ENCODE assay signal across 13 cellular contexts in genomic region chr3:58581328-58582091, GRCh38. TPM values are rescaled to one million over a fixed set of nuclear protein-coding genes. Genes with fewer than 3 reads are reported as not detected.
DNase-seq lines count a peak whose midpoint lies in the region; ATAC-seq and TF ChIP-seq lines count a peak whose summit lies in the region.
"Had no signal": no experiment of that assay in that cellular context is flagged by ENCODE, and none has a peak within 500 bp of the region (broad histone marks: within the 10 kb centered on the region; RNA-seq: fewer than 3 reads in every experiment).

No MANE protein-coding gene starts in this region.

- H3K27ac Mint-ChIP-seq in activated CD4-positive, alpha-beta T cell treated with anti-CD3 and anti-CD28 coated beads for 36 hours = no peak overlapping the region

- no peaks in the 10 kb centered on the region for H3K9me3 ChIP-seq in HUES64 (ENCODE audit: insufficient read depth, low read depth, low read length)
- no peaks in the 10 kb centered on the region for H3K9me3 ChIP-seq in adrenal gland (replicated peaks in 1 of 3)
- H3K9me3 ChIP-seq: Peyer's patch, upper lobe of left lung had no signal

- H3K4me3 ChIP-seq in HUES64 (ENCODE audit: low read length) (no peak overlapping the region), adrenal gland (no peak overlapping the region)
- H3K4me3 ChIP-seq: Peyer's patch, upper lobe of left lung had no signal

- H3K27me3 ChIP-seq in HUES64 (ENCODE audit: insufficient read depth, low read length) = peaks cover 30% of the 10 kb centered on the region
- H3K27me3 ChIP-seq in adrenal gland = peaks cover 8% of the 10 kb centered on the region

- H3K36me3 ChIP-seq in HUES64 (ENCODE audit: insufficient read depth, low read length) (no peaks in the 10 kb centered on the region), adrenal gland (replicated peaks in 1 of 2) (no peaks in the 10 kb centered on the region)
- H3K36me3 ChIP-seq: Peyer's patch, upper lobe of left lung had no signal

- H3K27ac ChIP-seq in HUES64 (ENCODE audit: low read depth, low read length) (peak overlapping the region; percentile 60), adrenal gland (no peak overlapping the region)
- H3K27ac ChIP-seq: Peyer's patch had no signal

- H3K36me3 Mint-ChIP-seq in activated CD4-positive, alpha-beta T cell treated with anti-CD3 and anti-CD28 coated beads for 36 hours (ENCODE audit: low read depth) = no peaks in the 10 kb centered on the region

- TF ChIP-seq CTCF in adrenal gland (IDR thresholded peaks at IDR 0.05) = no peak

- H3K4me3 Mint-ChIP-seq in activated CD4-positive, alpha-beta T cell treated with anti-CD3 and anti-CD28 coated beads for 36 hours = no peak overlapping the region

- no peak overlapping the region for H3K9ac ChIP-seq in HUES64 (ENCODE audit: low read depth, low read length)

- H3K4me1 ChIP-seq in HUES64 (ENCODE audit: insufficient read depth, low read length) (peaks cover 34% of the 10 kb centered on the region), adrenal gland (replicated peaks in 1 of 2) (peaks cover 0 to 18% of the 10 kb centered on the region in 2 donors)

- H3K4me1 Mint-ChIP-seq in activated CD4-positive, alpha-beta T cell treated with anti-CD3 and anti-CD28 coated beads for 36 hours = peaks cover 18% of the 10 kb centered on the region

- POLR2A ChIA-PET in activated CD4-positive, alpha-beta T cell treated with anti-CD3 and anti-CD28 coated beads for 36 hours (lab: Charles Lee) = no interaction called here

- no peak for TF ChIP-seq POLR2A in adrenal gland (IDR thresholded peaks at IDR 0.05)

- no peak for ATAC-seq in activated CD4-positive, alpha-beta T cell treated with anti-CD3 and anti-CD28 coated beads for 36 hours
- no peak for ATAC-seq in GM21529 (IDR thresholded peaks at IDR 0.05; ENCODE audit: unreplicated experiment)
- ATAC-seq in GM21447 (IDR thresholded peaks at IDR 0.05; ENCODE audit: unreplicated experiment) = no peak

- no peaks in the 10 kb centered on the region for H3K9me3 Mint-ChIP-seq in activated CD4-positive, alpha-beta T cell treated with anti-CD3 and anti-CD28 coated beads for 36 hours (ENCODE audit: low read depth)

- H3K27me3 Mint-ChIP-seq in activated CD4-positive, alpha-beta T cell treated with anti-CD3 and anti-CD28 coated beads for 36 hours = peaks cover 35% of the 10 kb centered on the region

- CTCF ChIA-PET in activated CD4-positive, alpha-beta T cell treated with anti-CD3 and anti-CD28 coated beads for 36 hours (lab: Charles Lee) = interaction anchor here (0.6 to 1.6 kb wide), 5 partner anchors 10 to 1012 kb away, joined by 3 to 7 read pairs (median 4); no protein-coding TSS in a partner anchor

- intact Hi-C loops in activated CD4-positive, alpha-beta T cell treated with anti-CD3 and anti-CD28 coated beads for 36 hours (cut with DNase I, micrococcal nuclease) = no loop called here
- intact Hi-C loops in adrenal gland (cut with DNase I) = no loop called here

- DNase-seq in Ammon's horn (ENCODE audit: low spot score) (peak; percentile 49), astrocyte of the hippocampus (ENCODE audit: low read depth, low spot score) (peak; percentile 57), left kidney (ENCODE audit: low read depth, low spot score) (peak; percentile 86), adrenal gland (no peak)
- DNase-seq in activated CD4-positive, alpha-beta T cell treated with anti-CD3 and anti-CD28 coated beads for 36 hours = no peak
- DNase-seq: aorta, NCI-H1436, Peyer's patch, upper lobe of left lung had no signal

- 37% methylated on average over 11 of the region's 11 CpGs for WGBS in HUES64
- WGBS in adrenal gland, 4 donors = 62 to 69% (median 63%) methylated on average over 11 of the region's 11 CpGs

RNA-seq across cellular contexts. Expression of gene FAM107A, which starts 4.3 kb away (rescaled TPM):
- polyA plus RNA-seq in HUES64 (2013, experiment 1 of 2) = 0.70 TPM
- 1.1 TPM for polyA plus RNA-seq in HUES64 (2013, experiment 2 of 2)
- total RNA-seq in activated CD4-positive, alpha-beta T cell treated with anti-CD3 and anti-CD28 coated beads for 36 hours = not detected
- 10 to 100 TPM in 1 of 8 donors, 1 to 10 TPM in 7; 3.0 to 11.6 (median 5.8) TPM for total RNA-seq in adrenal gland
- polyA plus RNA-seq in adrenal gland = 10 to 100 TPM in 1 of 3 donors, 1 to 10 TPM in 2; 4.9 to 12.5 (median 6.8) TPM
- total RNA-seq: myocyte had no signal

RNA-seq across cellular contexts. Expression of gene ACOX2, which starts 44.5 kb away (rescaled TPM):
- polyA plus RNA-seq in HUES64 (2013, experiment 1 of 2) = 4.6 TPM
- 3.5 TPM for polyA plus RNA-seq in HUES64 (2013, experiment 2 of 2)
- not detected for total RNA-seq in activated CD4-positive, alpha-beta T cell treated with anti-CD3 and anti-CD28 coated beads for 36 hours
- total RNA-seq in adrenal gland = 10 to 100 TPM; 11.3 to 52.4 (median 32.8) TPM
- 10 to 100 TPM; 24.0 to 65.5 (median 56.4) TPM for polyA plus RNA-seq in adrenal gland

Comparison
In these comparisons a context has a peak if more than half of its experiments do, and no peak if none do; other contexts are left out.
1. DNase-seq: peak in Ammon's horn (single experiment), astrocyte of the hippocampus (single experiment) and left kidney (single experiment); none in activated CD4-positive, alpha-beta T cell treated with anti-CD3 and anti-CD28 coated beads for 36 hours (single experiment) and adrenal gland (0 of 7).
2. RNA of gene ACOX2, which starts 44.5 kb away (total RNA-seq): 11.3 to 52.4 TPM in adrenal gland; not detected in activated CD4-positive, alpha-beta T cell treated with anti-CD3 and anti-CD28 coated beads for 36 hours; every median in the first group is over 10 times any median in the second.